ENCODE assay signal across 1 cellular context in the genomic region with DNA sequence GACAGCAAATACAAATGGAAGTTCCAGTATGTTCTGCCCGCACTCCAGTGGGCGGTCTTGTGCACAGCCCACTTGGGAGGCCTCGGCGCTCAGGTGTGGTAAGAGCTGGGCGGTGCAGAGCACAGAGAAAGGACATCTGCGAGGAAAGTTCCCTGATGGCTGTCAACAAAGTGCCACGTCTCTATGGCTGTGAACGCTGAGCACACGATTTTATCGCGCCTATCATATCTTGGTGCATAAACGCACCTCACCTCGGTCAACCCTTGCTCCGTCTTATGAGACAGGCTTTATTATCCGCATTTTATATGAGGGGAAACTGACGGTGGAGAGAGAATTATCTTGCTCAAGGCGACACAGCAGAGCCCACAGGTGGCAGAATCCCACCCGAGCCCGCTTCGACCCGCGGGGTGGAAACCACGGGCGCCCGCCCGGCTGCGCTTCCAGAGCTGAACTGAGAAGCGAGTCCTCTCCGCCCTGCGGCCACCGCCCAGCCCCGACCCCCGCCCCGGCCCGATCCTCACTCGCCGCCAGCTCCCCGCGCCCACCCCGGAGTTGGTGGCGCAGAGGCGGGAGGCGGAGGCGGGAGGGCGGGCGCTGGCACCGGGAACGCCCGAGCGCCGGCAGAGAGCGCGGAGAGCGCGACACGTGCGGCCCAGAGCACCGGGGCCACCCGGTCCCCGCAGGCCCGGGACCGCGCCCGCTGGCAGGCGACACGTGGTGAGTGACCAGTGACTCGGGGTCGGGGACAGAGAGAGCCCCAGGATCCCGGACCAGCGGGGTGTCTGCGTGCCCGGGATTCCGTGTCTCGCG.
TF ChIP-seq lines count a peak whose summit lies in the region.

A gene with protein sequence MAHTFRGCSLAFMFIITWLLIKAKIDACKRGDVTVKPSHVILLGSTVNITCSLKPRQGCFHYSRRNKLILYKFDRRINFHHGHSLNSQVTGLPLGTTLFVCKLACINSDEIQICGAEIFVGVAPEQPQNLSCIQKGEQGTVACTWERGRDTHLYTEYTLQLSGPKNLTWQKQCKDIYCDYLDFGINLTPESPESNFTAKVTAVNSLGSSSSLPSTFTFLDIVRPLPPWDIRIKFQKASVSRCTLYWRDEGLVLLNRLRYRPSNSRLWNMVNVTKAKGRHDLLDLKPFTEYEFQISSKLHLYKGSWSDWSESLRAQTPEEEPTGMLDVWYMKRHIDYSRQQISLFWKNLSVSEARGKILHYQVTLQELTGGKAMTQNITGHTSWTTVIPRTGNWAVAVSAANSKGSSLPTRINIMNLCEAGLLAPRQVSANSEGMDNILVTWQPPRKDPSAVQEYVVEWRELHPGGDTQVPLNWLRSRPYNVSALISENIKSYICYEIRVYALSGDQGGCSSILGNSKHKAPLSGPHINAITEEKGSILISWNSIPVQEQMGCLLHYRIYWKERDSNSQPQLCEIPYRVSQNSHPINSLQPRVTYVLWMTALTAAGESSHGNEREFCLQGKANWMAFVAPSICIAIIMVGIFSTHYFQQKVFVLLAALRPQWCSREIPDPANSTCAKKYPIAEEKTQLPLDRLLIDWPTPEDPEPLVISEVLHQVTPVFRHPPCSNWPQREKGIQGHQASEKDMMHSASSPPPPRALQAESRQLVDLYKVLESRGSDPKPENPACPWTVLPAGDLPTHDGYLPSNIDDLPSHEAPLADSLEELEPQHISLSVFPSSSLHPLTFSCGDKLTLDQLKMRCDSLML (plus strand): TSS at position 623 of the 810 bp plus-strand sequence. CDS start 12,496 bp downstream, outside the sequence.

TF ChIP-seq in endothelial cell of umbilical vein, 7 proteins besides CTCF, POLR2A, EP300 and RAD21:
- peak; percentile 39 for TF ChIP-seq EZH2 (IDR thresholded peaks at IDR 0.05; ENCODE audit: borderline replicate concordance, low read depth, low read length, severe bottlenecking)
- TF ChIP-seq MYC (IDR thresholded peaks at IDR 0.05; ENCODE audit: low read depth, low read length), result no peak
